In genomic region chr17:443109-443508, GRCh38 we compare ENCODE assay signal across 22 cellular contexts. TPM values are rescaled to one million over a fixed set of nuclear protein-coding genes. Genes with fewer than 3 reads are reported as not detected.
DNase-seq lines count a peak whose midpoint lies in the region; ATAC-seq lines count a peak whose summit lies in the region.
"Had no signal": no experiment of that assay in that cellular context is flagged by ENCODE, and none has a peak within 500 bp of the region (broad histone marks: within the 10 kb centered on the region; RNA-seq: fewer than 3 reads in every experiment).

No MANE protein-coding gene starts in this region.

- peak overlapping the region; percentile 61 for H2BK120ac ChIP-seq in neuronal stem cell (ENCODE audit: low read depth, low read length)

- no peaks in the 10 kb centered on the region for H3K27me3 Mint-ChIP-seq in activated naive CD4-positive, alpha-beta T cell treated with anti-CD3 and anti-CD28 coated beads for 36 hours (ENCODE audit: low read depth)
- no peaks in the 10 kb centered on the region for H3K27me3 Mint-ChIP-seq in stimulated activated naive CD8-positive, alpha-beta T cell treated with anti-CD3 and anti-CD28 coated beads, Interleukin-15, amount 100 ng/mL, for 72 hours
- H3K27me3 Mint-ChIP-seq: CD4-positive, alpha-beta memory T cell; CD4-positive, CD25-positive, alpha-beta regulatory T cell had no signal

- peak overlapping the region; percentile 63 for H2BK12ac ChIP-seq in neuronal stem cell (ENCODE audit: low read length)

- no peak for ATAC-seq in GM18520 (IDR thresholded peaks at IDR 0.05; ENCODE audit: unreplicated experiment)
- ATAC-seq in stimulated activated naive CD8-positive, alpha-beta T cell treated with anti-CD3 and anti-CD28 coated beads, Interleukin-15, amount 100 ng/mL, for 72 hours = no peak
- ATAC-seq: GM12878 had no signal

- peak overlapping the region; percentile 65 for H4K8ac ChIP-seq in neuronal stem cell (ENCODE audit: low read depth, low read length)

- H4K91ac ChIP-seq in neuronal stem cell (ENCODE audit: low read depth, low read length, poor library complexity) = no peak overlapping the region

- no peak overlapping the region for H3K27ac ChIP-seq in neuronal stem cell (replicated peaks; ENCODE audit: low read length)
- H3K27ac ChIP-seq: BLaER1 had no signal

- peak overlapping the region; percentile 60 for H3K9ac ChIP-seq in neuronal stem cell (ENCODE audit: low read depth, low read length, poor library complexity)
- H3K9ac ChIP-seq: BLaER1 had no signal

- H3K4me1 ChIP-seq in neuronal stem cell (ENCODE audit: control insufficient read depth in 2 of 2, insufficient read depth in 1 of 2, low read depth in 1 of 2, low read length in 2 of 2) = peaks cover 0 to 6% of the 10 kb centered on the region in 2 donors
- H3K4me1 ChIP-seq: BE2C had no signal

- peak overlapping the region in 1 of 2 donors; percentile 26 for H3K4me3 ChIP-seq in neuronal stem cell (ENCODE audit: low read length in 2 of 2)
- H3K4me3 ChIP-seq: BLaER1, GM12878 had no signal

- peak overlapping the region; percentile 38 for H3K18ac ChIP-seq in neuronal stem cell (ENCODE audit: low read length)

- H3K9me3 ChIP-seq in neuronal stem cell (replicated peaks in 1 of 2; ENCODE audit: control insufficient read depth in 2 of 2, insufficient read depth in 1 of 2, low read depth in 1 of 2, low read length in 2 of 2) = no peaks in the 10 kb centered on the region
- H3K9me3 ChIP-seq: BE2C, BLaER1 had no signal

- peaks cover 5 to 29% of the 10 kb centered on the region in 2 donors for H3K36me3 ChIP-seq in neuronal stem cell (replicated peaks in 1 of 2; ENCODE audit: control insufficient read depth in 2 of 2, insufficient read depth in 2 of 2, low read length in 2 of 2)
- H3K36me3 ChIP-seq: BE2C had no signal

- no peak overlapping the region for H3K4me2 ChIP-seq in neuronal stem cell (ENCODE audit: insufficient read depth, low read length, poor library complexity, severe bottlenecking)
- H3K4me2 ChIP-seq: BLaER1 had no signal

- no peak overlapping the region for H2BK5ac ChIP-seq in neuronal stem cell (ENCODE audit: low read length)

- peaks cover 22% of the 10 kb centered on the region for H3K4me1 Mint-ChIP-seq in activated naive CD4-positive, alpha-beta T cell treated with anti-CD3 and anti-CD28 coated beads for 36 hours (ENCODE audit: low read depth)
- peaks cover 25% of the 10 kb centered on the region for H3K4me1 Mint-ChIP-seq in stimulated activated naive CD8-positive, alpha-beta T cell treated with anti-CD3 and anti-CD28 coated beads, Interleukin-15, amount 100 ng/mL, for 72 hours

- no CpG with 5 or more reads among the region's 30 CpGs for WGBS in neuronal stem cell (ENCODE audit: extremely low coverage in 2 of 2, insufficient read length in 2 of 2, insufficient replicate concordance in 1 of 2), 2 donors

- intact Hi-C loops in activated naive CD4-positive, alpha-beta T cell treated with anti-CD3 and anti-CD28 coated beads for 36 hours (cut with micrococcal nuclease) = no loop called here

- H3K79me1 ChIP-seq in neuronal stem cell (ENCODE audit: low read depth, low read length) = peaks cover 10% of the 10 kb centered on the region

- H3K27me3 ChIP-seq in neuronal stem cell (ENCODE audit: control insufficient read depth in 3 of 3, insufficient read depth in 3 of 3, low read depth in 1 of 3, low read length in 3 of 3) = no peaks in the 10 kb centered on the region
- H3K27me3 ChIP-seq: BE2C, BLaER1 had no signal

- H3K4ac ChIP-seq in neuronal stem cell (ENCODE audit: low read length) = peak overlapping the region; percentile 66

- peak overlapping the region; percentile 80 for H3K23ac ChIP-seq in neuronal stem cell (ENCODE audit: low read depth, low read length, poor library complexity)

- CTCF ChIA-PET in activated naive CD4-positive, alpha-beta T cell treated with anti-CD3 and anti-CD28 coated beads for 36 hours (lab: Charles Lee) = interaction anchor here (1.2 kb wide), 1 partner anchor 31 kb away, joined by 5 read pairs; no protein-coding TSS in a partner anchor

- H3K14ac ChIP-seq in neuronal stem cell (ENCODE audit: low read length) = peak overlapping the region; percentile 84

- no peak for DNase-seq in activated naive CD4-positive, alpha-beta T cell treated with anti-CD3 and anti-CD28 coated beads for 36 hours
- DNase-seq in activated naive CD4-positive, alpha-beta T cell treated with Interleukin-2 at 50 U/mL for 16 hours = no peak
- no peak for DNase-seq in neuronal stem cell (ENCODE audit: low spot score)
- no peak for DNase-seq in stimulated activated naive CD8-positive, alpha-beta T cell treated with anti-CD3 and anti-CD28 coated beads, Interleukin-15, amount 100 ng/mL, for 72 hours
- DNase-seq: 8988T; ACHN; BE2C; C1 segment of cervical spinal cord; CD4-positive, alpha-beta memory T cell; CD4-positive, CD25-positive, alpha-beta regulatory T cell; CD8-positive, alpha-beta memory T cell; COR-L47; DMS 273 treated with DMSO at 0.1 percent for 48 hours; DMS153; DMS53; DMS79; DND-41; EL; GDM1 had no signal

- peak overlapping the region; percentile 18 for H3K27ac Mint-ChIP-seq in activated naive CD4-positive, alpha-beta T cell treated with anti-CD3 and anti-CD28 coated beads for 36 hours
- no peak overlapping the region for H3K27ac Mint-ChIP-seq in stimulated activated naive CD8-positive, alpha-beta T cell treated with anti-CD3 and anti-CD28 coated beads, Interleukin-15, amount 100 ng/mL, for 72 hours
- H3K27ac Mint-ChIP-seq: CD4-positive, alpha-beta memory T cell; CD8-positive, alpha-beta memory T cell had no signal

- H3K9me3 Mint-ChIP-seq in activated naive CD4-positive, alpha-beta T cell treated with anti-CD3 and anti-CD28 coated beads for 36 hours = no peaks in the 10 kb centered on the region
- H3K9me3 Mint-ChIP-seq in stimulated activated naive CD8-positive, alpha-beta T cell treated with anti-CD3 and anti-CD28 coated beads, Interleukin-15, amount 100 ng/mL, for 72 hours = no peaks in the 10 kb centered on the region
- H3K9me3 Mint-ChIP-seq: CD4-positive, alpha-beta memory T cell; CD4-positive, CD25-positive, alpha-beta regulatory T cell; CD8-positive, alpha-beta memory T cell had no signal

- H3K4me3 Mint-ChIP-seq in activated naive CD4-positive, alpha-beta T cell treated with anti-CD3 and anti-CD28 coated beads for 36 hours = no peak overlapping the region
- no peak overlapping the region for H3K4me3 Mint-ChIP-seq in stimulated activated naive CD8-positive, alpha-beta T cell treated with anti-CD3 and anti-CD28 coated beads, Interleukin-15, amount 100 ng/mL, for 72 hours
- H3K4me3 Mint-ChIP-seq: CD4-positive, alpha-beta memory T cell; CD8-positive, alpha-beta memory T cell had no signal

- H2BK15ac ChIP-seq in neuronal stem cell (ENCODE audit: low read length) = peak overlapping the region; percentile 81

- peak overlapping the region; percentile 96 for H2AK5ac ChIP-seq in neuronal stem cell (ENCODE audit: low read depth, low read length)

- H2AFZ ChIP-seq in neuronal stem cell (ENCODE audit: low read length) = no peak overlapping the region

- H3K36me3 Mint-ChIP-seq in activated naive CD4-positive, alpha-beta T cell treated with anti-CD3 and anti-CD28 coated beads for 36 hours (ENCODE audit: low read depth) = peaks cover 9% of the 10 kb centered on the region

RNA-seq across cellular contexts. Expression of gene RFLNB, which starts 2.6 kb away (rescaled TPM):
- 10 to 100 TPM; 34.3 to 35.6 TPM for total RNA-seq in activated naive CD4-positive, alpha-beta T cell treated with anti-CD3 and anti-CD28 coated beads for 36 hours
- 16.8 TPM for polyA plus RNA-seq in neuronal stem cell (2013, experiment 1 of 2)
- polyA plus RNA-seq in neuronal stem cell (2013, experiment 2 of 2) = 18.1 TPM
